ENCODE assay signal across 36 cellular contexts in genomic region chr5:176593273-176593869, GRCh38. TPM values are rescaled to one million over a fixed set of nuclear protein-coding genes. Genes with fewer than 3 reads are reported as not detected.
"Had no signal": no experiment of that assay in that cellular context is flagged by ENCODE, and none has a peak within 500 bp of the region (broad histone marks: within the 10 kb centered on the region; RNA-seq: fewer than 3 reads in every experiment).

No MANE protein-coding gene starts in this region.

- H3K9me3 Mint-ChIP-seq: nephron; stimulated activated effector memory CD8-positive, alpha-beta T cell treated with anti-CD3 and anti-CD28 coated beads, Interleukin-12 subunit alpha, Interleukin-12 subunit beta, amount 100 ng/mL, for 72 hours; type B pancreatic cell had no signal

- H3K27me3 ChIP-seq: dorsolateral prefrontal cortex, thyroid gland had no signal

- H3K36me3 Mint-ChIP-seq: stimulated activated effector memory CD8-positive, alpha-beta T cell treated with anti-CD3 and anti-CD28 coated beads, Interleukin-12 subunit alpha, Interleukin-12 subunit beta, amount 100 ng/mL, for 72 hours; type B pancreatic cell had no signal

- H3K4me3 ChIP-seq: dorsolateral prefrontal cortex, esophagus squamous epithelium, heart right ventricle, left lung, psoas muscle, sigmoid colon, stomach, thyroid gland had no signal

- H3K27ac Mint-ChIP-seq: naive thymus-derived CD4-positive, alpha-beta T cell; nephron; stimulated activated effector memory CD8-positive, alpha-beta T cell treated with anti-CD3 and anti-CD28 coated beads, Interleukin-12 subunit alpha, Interleukin-12 subunit beta, amount 100 ng/mL, for 72 hours; type B pancreatic cell had no signal

- H3K4me1 Mint-ChIP-seq: nephron had no signal

- H3K9me3 ChIP-seq: esophagus squamous epithelium, heart right ventricle, left lung, psoas muscle, sigmoid colon, stomach, thyroid gland had no signal

- H3K36me3 ChIP-seq: esophagus squamous epithelium, heart right ventricle, left lung, sigmoid colon, stomach, thyroid gland had no signal

- H3K27ac ChIP-seq: dorsolateral prefrontal cortex, esophagus squamous epithelium, heart right ventricle, left lung, psoas muscle, sigmoid colon, stomach, thyroid gland had no signal

- DNase-seq: dorsolateral prefrontal cortex; effector CD8-positive, alpha-beta T cell; erythroblast; esophagus squamous epithelium; foreskin melanocyte; glutamatergic neuron; heart right ventricle; hippocampal formation; left cardiac atrium; left lung; mammary epithelial cell; mesendoderm; midbrain; naive thymus-derived CD4-positive, alpha-beta T cell; nucleus accumbens; psoas muscle; right cardiac atrium; sigmoid colon; stimulated activated CD4-positive, alpha-beta T cell treated with anti-CD3 and anti-CD28 coated beads, Interleukin-2, amount 100 ng/mL, for 24 hours; stimulated activated CD4-positive, alpha-beta T cell treated with anti-CD3 and anti-CD28 coated beads, Interleukin-4, amount 100 ng/mL, for 24 hours; stimulated activated naive CD4-positive, alpha-beta T cell treated with Interleukin-2 at 50 U/mL for 16 hours; stomach; thyroid gland had no signal

- H3K4me3 Mint-ChIP-seq: naive thymus-derived CD4-positive, alpha-beta T cell; nephron; stimulated activated effector memory CD8-positive, alpha-beta T cell treated with anti-CD3 and anti-CD28 coated beads, Interleukin-12 subunit alpha, Interleukin-12 subunit beta, amount 100 ng/mL, for 72 hours; type B pancreatic cell had no signal

- H3K4me1 ChIP-seq: psoas muscle, thyroid gland had no signal

- ATAC-seq: heart right ventricle; left cardiac atrium; left lung; naive thymus-derived CD4-positive, alpha-beta T cell; psoas muscle; right cardiac atrium; stimulated activated effector memory CD8-positive, alpha-beta T cell treated with anti-CD3 and anti-CD28 coated beads, Interleukin-12 subunit alpha, Interleukin-12 subunit beta, amount 100 ng/mL, for 72 hours had no signal

RNA-seq across cellular contexts. Expression of gene SNCB, which starts 37.0 kb away (rescaled TPM):
- total RNA-seq: endothelial cell of umbilical vein; esophagus squamous epithelium; kidney epithelial cell; left lung; lower leg skin; naive thymus-derived CD4-positive, alpha-beta T cell; osteocyte; renal cortical epithelial cell; skeletal muscle tissue; stomach; subcutaneous adipose tissue; thyroid gland; urinary bladder had no signal

RNA-seq across cellular contexts. Expression of gene EIF4E1B, which starts 37.1 kb away (rescaled TPM):
- total RNA-seq: endothelial cell of umbilical vein; esophagus squamous epithelium; heart right ventricle; kidney epithelial cell; left cardiac atrium; left lung; lower leg skin; mammary epithelial cell; mucosa of gallbladder; naive thymus-derived CD4-positive, alpha-beta T cell; osteocyte; psoas muscle; renal cortical epithelial cell; right cardiac atrium; skeletal muscle tissue; stomach; subcutaneous adipose tissue; temporal lobe; thyroid gland; urinary bladder had no signal

RNA-seq across cellular contexts. Expression of gene CDHR2, which starts 44.2 kb away (rescaled TPM):
- total RNA-seq: endothelial cell of umbilical vein, renal cortical epithelial cell, skeletal muscle tissue, urinary bladder had no signal
